ENCODE assay signal across 18 cellular contexts in genomic region chr16:27197004-27197403, GRCh38.
"Had no signal": no experiment of that assay in that cellular context is flagged by ENCODE, and none has a peak within 500 bp of the region (broad histone marks: within the 10 kb centered on the region; RNA-seq: fewer than 3 reads in every experiment).

No MANE protein-coding gene starts in this region.

- DNase-seq: activated CD4-positive, CD25-positive, alpha-beta regulatory T cell treated with anti-CD3 and anti-CD28 coated beads, Interleukin-2, amount 50 U/mL, for 72 hours; activated T-cell treated with anti-CD3 and anti-CD28 coated beads for 4 hours; anterior cingulate cortex; brain microvascular endothelial cell; cortex of kidney; effector CD8-positive, alpha-beta T cell; foreskin fibroblast; hippocampal formation; kidney; left lung; mammary epithelial cell; naive B cell; pancreas; stimulated activated CD4-positive, alpha-beta T cell treated with anti-CD3 and anti-CD28 coated beads, Interleukin-12 subunit alpha, Interleukin-12 subunit beta, amount 100 ng/mL, for 4 hours; stimulated activated CD4-positive, alpha-beta T cell treated with anti-CD3 and anti-CD28 coated beads, Interleukin-2, amount 100 ng/mL, for 24 hours; thyroid gland had no signal

- H3K27me3 Mint-ChIP-seq: naive B cell had no signal

- H3K9me3 ChIP-seq: left lung, pancreas, thyroid gland had no signal

- H3K4me3 ChIP-seq: left lung, pancreas, thyroid gland had no signal

- H3K27ac Mint-ChIP-seq: activated naive CD4-positive, alpha-beta T cell treated with anti-CD3 and anti-CD28 coated beads, Interleukin-2, amount 50 U/mL, for 72 hours had no signal

- FAIRE-seq: kidney, pancreas, urothelium cell line had no signal

- H3K4me3 Mint-ChIP-seq: naive B cell had no signal

- H3K36me3 ChIP-seq: brain microvascular endothelial cell, left lung, pancreas, thyroid gland had no signal

- H3K27ac ChIP-seq: brain microvascular endothelial cell, left lung, pancreas, thyroid gland had no signal

- ATAC-seq: left lung, pancreas had no signal

- H3K4me1 ChIP-seq: pancreas, thyroid gland had no signal

- H3K27me3 ChIP-seq: brain microvascular endothelial cell, left lung, pancreas, thyroid gland had no signal
